Comparison of ENCODE assay signal across 11 cellular contexts in the genomic region with DNA sequence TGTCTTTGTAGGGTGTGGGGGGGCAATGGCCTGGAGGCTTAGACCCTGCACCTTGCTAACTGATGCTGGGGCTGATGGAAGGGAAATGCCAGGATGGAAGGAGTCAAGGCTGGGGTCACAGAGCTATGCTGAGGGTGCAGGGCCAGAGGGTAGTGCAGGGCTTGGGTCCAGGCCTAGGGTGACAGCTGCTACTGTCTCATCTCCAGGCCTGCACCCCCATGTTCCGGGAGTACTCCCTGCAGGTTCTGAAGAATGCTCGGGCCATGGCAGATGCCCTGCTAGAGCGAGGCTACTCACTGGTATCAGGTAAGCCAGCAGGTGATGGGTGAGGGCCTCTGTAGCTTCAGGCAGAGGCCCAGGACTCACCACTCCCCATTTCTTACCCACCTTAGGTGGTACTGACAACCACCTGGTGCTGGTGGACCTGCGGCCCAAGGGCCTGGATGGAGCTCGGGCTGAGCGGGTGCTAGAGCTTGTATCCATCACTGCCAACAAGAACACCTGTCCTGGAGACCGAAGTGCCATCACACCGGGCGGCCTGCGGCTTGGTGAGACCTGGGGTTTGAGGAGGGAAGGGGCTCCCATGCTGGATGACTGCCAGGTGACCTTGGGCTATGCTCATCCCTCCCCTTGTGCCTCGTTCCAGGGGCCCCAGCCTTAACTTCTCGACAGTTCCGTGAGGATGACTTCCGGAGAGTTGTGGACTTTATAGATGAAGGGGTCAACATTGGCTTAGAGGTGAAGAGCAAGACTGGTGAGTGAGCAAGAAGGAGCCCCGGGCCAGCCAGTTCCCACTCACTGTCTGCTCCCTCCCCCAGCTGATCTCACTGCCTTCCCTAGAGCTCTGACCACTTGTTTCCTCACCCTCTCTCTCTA. TPM values are rescaled to one million over a fixed set of nuclear protein-coding genes. Genes with fewer than 3 reads are reported as not detected.
DNase-seq lines count a peak whose midpoint lies in the region; ATAC-seq, FAIRE-seq and TF ChIP-seq lines count a peak whose summit lies in the region.
"Had no signal": no experiment of that assay in that cellular context is flagged by ENCODE, and none has a peak within 500 bp of the region (broad histone marks: within the 10 kb centered on the region; RNA-seq: fewer than 3 reads in every experiment).

No MANE protein-coding gene starts in this region.

- BruUV-seq in GM12878 (replicated peaks; lab: Mats Ljungman, UMichigan), result no TSS peak

- H2AFZ ChIP-seq in GM12878 (ENCODE audit: control insufficient read depth, low read depth, low read length), result no peak overlapping the region

- RAD21 ChIA-PET in GM12878 (lab: Charles Lee; ENCODE audit: unreplicated experiment), result no interaction called here

- H3K4me1 ChIP-seq in GM12878 (ENCODE audit: control insufficient read depth, insufficient read depth, low read length), result peaks cover 28% of the 10 kb centered on the region
- peaks cover 59% of the 10 kb centered on the region for H3K4me1 ChIP-seq in vagina
- peaks cover 70% of the 10 kb centered on the region for H3K4me1 ChIP-seq in CD4-positive, alpha-beta memory T cell (ENCODE audit: insufficient read depth, low read length)

- in situ Hi-C loops in GM12878 (cut with MboI), result no loop called here

- no peak overlapping the region for H3K4me3 ChIP-seq in GM12878
- H3K4me3 ChIP-seq in vagina, result no peak overlapping the region
- H3K4me3 ChIP-seq in CD4-positive, alpha-beta memory T cell (ENCODE audit: low read length in 2 of 2), result no peak overlapping the region
- H3K4me3 ChIP-seq: A549 had no signal

- no peak overlapping the region for H3K4me3 Mint-ChIP-seq in activated naive CD4-positive, alpha-beta T cell treated with anti-CD3 and anti-CD28 coated beads, Interleukin-2, amount 50 U/mL, for 24 hours
- no peak overlapping the region for H3K4me3 Mint-ChIP-seq in activated naive CD4-positive, alpha-beta T cell treated with anti-CD3 and anti-CD28 coated beads, Interleukin-2, amount 10 ng/mL, durations not matched to agents 7 days and 5 days
- H3K4me3 Mint-ChIP-seq in CD4-positive, alpha-beta memory T cell, result peak overlapping the region in 1 of 8 donors; percentile 49
- H3K4me3 Mint-ChIP-seq in activated T-helper 2 cell treated with anti-CD3 and anti-CD28 coated beads, Interferon-gamma antibody, Interleukin-2, Interleukin-4, amounts not matched to agents 10 μg/mL and 5 μg/mL and 100 μg/mL, durations not matched to agents 14 hours and 24 hours and 36 hours (ENCODE audit: low read depth), result no peak overlapping the region
- H3K4me3 Mint-ChIP-seq: natural killer cell had no signal

- H3K27ac Mint-ChIP-seq in activated naive CD4-positive, alpha-beta T cell treated with anti-CD3 and anti-CD28 coated beads, Interleukin-2, amount 50 U/mL, for 24 hours, result peak overlapping the region; percentile 35
- H3K27ac Mint-ChIP-seq in activated naive CD4-positive, alpha-beta T cell treated with anti-CD3 and anti-CD28 coated beads, Interleukin-2, amount 10 ng/mL, durations not matched to agents 7 days and 5 days, result no peak overlapping the region
- peak overlapping the region in 2 of 7 donors; percentile 27 to 55 for H3K27ac Mint-ChIP-seq in CD4-positive, alpha-beta memory T cell
- no peak overlapping the region for H3K27ac Mint-ChIP-seq in activated T-helper 2 cell treated with anti-CD3 and anti-CD28 coated beads, Interferon-gamma antibody, Interleukin-2, Interleukin-4, amounts not matched to agents 10 μg/mL and 5 μg/mL and 100 μg/mL, durations not matched to agents 14 hours and 24 hours and 36 hours
- H3K27ac Mint-ChIP-seq: natural killer cell had no signal

- SMC1A ChIA-PET in GM12878 (lab: Charles Lee; ENCODE audit: uncharacterized antibody, unreplicated experiment), result interaction anchor here (1.0 kb wide), 1 partner anchor 20 kb away, joined by 3 read pairs; no protein-coding TSS in a partner anchor

- no peak overlapping the region for H3K27ac ChIP-seq in GM12878 (ENCODE audit: control insufficient read depth, insufficient read depth)
- peak overlapping the region; percentile 72 for H3K27ac ChIP-seq in vagina
- H3K27ac ChIP-seq in CD4-positive, alpha-beta memory T cell (ENCODE audit: low read depth, low read length), result no peak overlapping the region
- H3K27ac ChIP-seq: A549 had no signal

- H3K27me3 ChIP-seq in GM12878 (replicated peaks in 1 of 2; ENCODE audit: control insufficient read depth in 2 of 2, insufficient read depth in 2 of 2, low read length in 1 of 2), result peaks cover 0 to 3% of the 10 kb centered on the region in 2 experiments; a peak in 1 of 4 replicates
- H3K27me3 ChIP-seq in vagina, result no peaks in the 10 kb centered on the region
- H3K27me3 ChIP-seq in CD4-positive, alpha-beta memory T cell (ENCODE audit: insufficient read depth, low read length), result peaks cover 19% of the 10 kb centered on the region

- peaks cover 44% of the 10 kb centered on the region for H3K4me1 Mint-ChIP-seq in activated naive CD4-positive, alpha-beta T cell treated with anti-CD3 and anti-CD28 coated beads, Interleukin-2, amount 50 U/mL, for 24 hours
- peaks cover 79% of the 10 kb centered on the region for H3K4me1 Mint-ChIP-seq in activated naive CD4-positive, alpha-beta T cell treated with anti-CD3 and anti-CD28 coated beads, Interleukin-2, amount 10 ng/mL, durations not matched to agents 7 days and 5 days
- H3K4me1 Mint-ChIP-seq in CD4-positive, alpha-beta memory T cell, result peaks cover 28 to 65% (median 46%) of the 10 kb centered on the region in 4 donors
- peaks cover 29% of the 10 kb centered on the region for H3K4me1 Mint-ChIP-seq in activated T-helper 2 cell treated with anti-CD3 and anti-CD28 coated beads, Interferon-gamma antibody, Interleukin-2, Interleukin-4, amounts not matched to agents 10 μg/mL and 5 μg/mL and 100 μg/mL, durations not matched to agents 14 hours and 24 hours and 36 hours (ENCODE audit: low read depth)

- no peak for TF ChIP-seq RAD21 in GM12878 (IDR thresholded peaks at IDR 0.05; ENCODE audit: insufficient read depth, low read depth, low read length)

- no peaks in the 10 kb centered on the region for H4K20me1 ChIP-seq in GM12878 (ENCODE audit: control insufficient read depth, insufficient read depth)

- H3K4me2 ChIP-seq in GM12878 (ENCODE audit: control insufficient read depth, insufficient read depth), result no peak overlapping the region; the same call in 1 of the 2 replicates
- H3K4me2 ChIP-seq: A549 had no signal

- ATAC-seq in GM12878, result no peak
- ATAC-seq: A549, natural killer cell had no signal

- WGBS in GM12878 (ENCODE audit: insufficient coverage, insufficient replicate concordance, low lambda C conversion rate, missing lambda C conversion rate), result 96% methylated on average over 15 of the region's 15 CpGs

- CTCF ChIA-PET in activated naive CD4-positive, alpha-beta T cell treated with anti-CD3 and anti-CD28 coated beads, Interleukin-2, amount 10 ng/mL, durations not matched to agents 7 days and 5 days (lab: Charles Lee), result interaction anchor here (0.9 to 13.5 kb wide), 4 partner anchors 7 to 20 kb away, joined by 3 to 281 read pairs (median 60); a partner anchor contains a TSS
- CTCF ChIA-PET in GM12878 (lab: Yijun Ruan, JAX), result interaction anchor here (1.4 to 1.9 kb wide), 2 partner anchors 9 to 19 kb away, joined by 6 to 13 read pairs; no protein-coding TSS in a partner anchor
- CTCF ChIA-PET in CD4-positive, alpha-beta memory T cell (lab: Charles Lee; ENCODE audit: partially characterized antibody), result interaction anchor here (0.6 to 12.3 kb wide), 4 partner anchors 10 to 138 kb away, joined by 4 to 157 read pairs (median 4); a partner anchor contains a TSS

- no peaks in the 10 kb centered on the region for H3K9me3 Mint-ChIP-seq in activated naive CD4-positive, alpha-beta T cell treated with anti-CD3 and anti-CD28 coated beads, Interleukin-2, amount 50 U/mL, for 24 hours
- no peaks in the 10 kb centered on the region for H3K9me3 Mint-ChIP-seq in activated naive CD4-positive, alpha-beta T cell treated with anti-CD3 and anti-CD28 coated beads, Interleukin-2, amount 10 ng/mL, durations not matched to agents 7 days and 5 days
- no peaks in the 10 kb centered on the region for H3K9me3 Mint-ChIP-seq in CD4-positive, alpha-beta memory T cell
- H3K9me3 Mint-ChIP-seq in activated T-helper 2 cell treated with anti-CD3 and anti-CD28 coated beads, Interferon-gamma antibody, Interleukin-2, Interleukin-4, amounts not matched to agents 10 μg/mL and 5 μg/mL and 100 μg/mL, durations not matched to agents 14 hours and 24 hours and 36 hours, result no peaks in the 10 kb centered on the region
- H3K9me3 Mint-ChIP-seq: natural killer cell had no signal

- no peak for FAIRE-seq in GM12878 (lab: Jason Lieb, UNC)
- FAIRE-seq: A549 had no signal

- no peaks in the 10 kb centered on the region for H3K9me3 ChIP-seq in GM12878 (replicated peaks; ENCODE audit: control insufficient read depth, insufficient read depth, low read length)
- no peaks in the 10 kb centered on the region for H3K9me3 ChIP-seq in vagina
- no peaks in the 10 kb centered on the region for H3K9me3 ChIP-seq in CD4-positive, alpha-beta memory T cell (ENCODE audit: control insufficient read depth in 1 of 2, low read length in 2 of 2)
- H3K9me3 ChIP-seq: A549 had no signal

- TF ChIP-seq EP300 in GM12878 (IDR thresholded peaks at IDR 0.05; ENCODE audit: borderline replicate concordance in 1 of 2, control insufficient read depth in 1 of 2, low read depth in 2 of 2, low read length in 2 of 2), result no peak

- POLR2A ChIA-PET in GM12878 (lab: Charles Lee), result interaction anchor here (0.6 to 1.1 kb wide), 2 partner anchors 10 to 605 kb away, joined by 3 read pairs; no protein-coding TSS in a partner anchor
- POLR2A ChIA-PET in CD4-positive, alpha-beta memory T cell (lab: Charles Lee; ENCODE audit: partially characterized antibody), result no interaction called here

- H3K36me3 ChIP-seq in GM12878 (ENCODE audit: control insufficient read depth in 2 of 2, insufficient read depth in 2 of 2, low read length in 1 of 2), result peaks cover 23 to 28% of the 10 kb centered on the region in 2 experiments
- peaks cover 0 to 32% of the 10 kb centered on the region in 2 donors for H3K36me3 ChIP-seq in vagina
- peaks cover 28% of the 10 kb centered on the region for H3K36me3 ChIP-seq in CD4-positive, alpha-beta memory T cell (ENCODE audit: insufficient read depth, low read length)

- H3K36me3 Mint-ChIP-seq in activated naive CD4-positive, alpha-beta T cell treated with anti-CD3 and anti-CD28 coated beads, Interleukin-2, amount 50 U/mL, for 24 hours, result peaks cover 21% of the 10 kb centered on the region
- peaks cover 54% of the 10 kb centered on the region for H3K36me3 Mint-ChIP-seq in activated naive CD4-positive, alpha-beta T cell treated with anti-CD3 and anti-CD28 coated beads, Interleukin-2, amount 10 ng/mL, durations not matched to agents 7 days and 5 days
- H3K36me3 Mint-ChIP-seq in CD4-positive, alpha-beta memory T cell, result peaks cover 29 to 47% of the 10 kb centered on the region in 2 donors
- H3K36me3 Mint-ChIP-seq in activated T-helper 2 cell treated with anti-CD3 and anti-CD28 coated beads, Interferon-gamma antibody, Interleukin-2, Interleukin-4, amounts not matched to agents 10 μg/mL and 5 μg/mL and 100 μg/mL, durations not matched to agents 14 hours and 24 hours and 36 hours (ENCODE audit: low read depth), result peaks cover 69% of the 10 kb centered on the region

- H3K79me2 ChIP-seq in GM12878 (ENCODE audit: control insufficient read depth, insufficient read depth, low read length), result peaks cover 22% of the 10 kb centered on the region

- no peak overlapping the region for H3K9ac ChIP-seq in GM12878 (ENCODE audit: control insufficient read depth, insufficient read depth, low read length)

- TF ChIP-seq POLR2A in GM12878 (IDR thresholded peaks at IDR 0.05; ENCODE audit: low read depth, low read length), result peak; percentile 49
- no peak for TF ChIP-seq POLR2A in vagina (IDR thresholded peaks at IDR 0.05)

- no peak for DNase-seq in activated naive CD4-positive, alpha-beta T cell treated with anti-CD3 and anti-CD28 coated beads, Interleukin-2, amount 10 ng/mL, durations not matched to agents 7 days and 5 days
- DNase-seq in GM12878 (ENCODE audit: low read depth, low spot score) (no peak), iris pigment epithelial cell (ENCODE audit: low read depth) (peak; percentile 87), vagina (ENCODE audit: extremely low spot score in 2 of 2) (no peak)
- DNase-seq in CD4-positive, alpha-beta memory T cell, result no peak
- DNase-seq in activated T-helper 2 cell treated with anti-CD3 and anti-CD28 coated beads, Interferon-gamma antibody, Interleukin-2, Interleukin-4, amounts not matched to agents 10 μg/mL and 5 μg/mL and 100 μg/mL, durations not matched to agents 14 hours and 24 hours and 36 hours (ENCODE audit: low spot score), result no peak
- DNase-seq in activated CD4-positive, alpha-beta T cell treated with anti-CD3 and anti-CD28 coated beads for 1 hour, result no peak
- DNase-seq: natural killer cell, NCI-H1930 had no signal

- intact Hi-C loops in GM12878 (cut with micrococcal nuclease; ENCODE audit: unreplicated experiment) (no loop called here), vagina (cut with DNase I) (no loop called here)
- intact Hi-C loops in CD4-positive, alpha-beta memory T cell (cut with micrococcal nuclease), result loop anchor here (10.0 kb wide), 2 partner anchors 479 to 599 kb away; a partner anchor contains a TSS
- intact Hi-C loops in activated T-helper 2 cell treated with anti-CD3 and anti-CD28 coated beads, Interferon-gamma antibody, Interleukin-2, Interleukin-4, amounts not matched to agents 10 μg/mL and 5 μg/mL and 100 μg/mL, durations not matched to agents 14 hours and 24 hours and 36 hours (cut with micrococcal nuclease), result no loop called here

- peaks cover 10% of the 10 kb centered on the region for H3K27me3 Mint-ChIP-seq in activated naive CD4-positive, alpha-beta T cell treated with anti-CD3 and anti-CD28 coated beads, Interleukin-2, amount 50 U/mL, for 24 hours
- H3K27me3 Mint-ChIP-seq in activated naive CD4-positive, alpha-beta T cell treated with anti-CD3 and anti-CD28 coated beads, Interleukin-2, amount 10 ng/mL, durations not matched to agents 7 days and 5 days, result peaks cover 36% of the 10 kb centered on the region
- peaks cover 9 to 16% of the 10 kb centered on the region in 2 donors for H3K27me3 Mint-ChIP-seq in CD4-positive, alpha-beta memory T cell
- H3K27me3 Mint-ChIP-seq in activated T-helper 2 cell treated with anti-CD3 and anti-CD28 coated beads, Interferon-gamma antibody, Interleukin-2, Interleukin-4, amounts not matched to agents 10 μg/mL and 5 μg/mL and 100 μg/mL, durations not matched to agents 14 hours and 24 hours and 36 hours (ENCODE audit: low read depth), result peaks cover 14% of the 10 kb centered on the region

- TF ChIP-seq CTCF in GM12878 (IDR thresholded peaks at IDR 0.05 in 2 of 3, conservative IDR thresholded peaks at IDR 0.05 in 1 of 3; ENCODE audit: control insufficient read depth in 2 of 3, extremely low read depth in 1 of 3, insufficient read depth in 1 of 3, low read depth in 3 of 3, low read length in 3 of 3), result no peak
- TF ChIP-seq CTCF in vagina (IDR thresholded peaks at IDR 0.05), result no peak

RNA-seq across cellular contexts. Expression of a gene that starts 4.1 kb away (rescaled TPM):
- 103 and 117 TPM in 2 replicates for total RNA-seq in GM12878 (2013; cell fraction: nucleolus; rRNA removed)
- 247 and 292 TPM in 2 replicates for total RNA-seq in GM12878 (2014; rRNA removed)
- total RNA-seq in GM12878 (2014; rRNA removed; fragmentation: Illumina TruSeq; extraction: Trizol), result 147 and 158 TPM in 2 replicates
- 288 and 297 TPM in 2 replicates for total RNA-seq in GM12878 (2021)
- 113 TPM for polyA plus RNA-seq in GM12878 (2011; ENCODE audit: low read depth)
- 93.5 and 253 TPM in 2 replicates for polyA plus RNA-seq in GM12878 (2011; rRNA removed)
- 380 and 408 TPM in 2 replicates for polyA plus RNA-seq in GM12878 (2011; cell fraction: cytosol; rRNA removed)
- polyA plus RNA-seq in GM12878 (2011; cell fraction: nucleus; rRNA removed), result 498 and 628 TPM in 2 replicates
- 207 and 235 TPM in 2 replicates for polyA plus RNA-seq in GM12878 (2012)
- polyA plus RNA-seq in GM12878 (2014; fragmentation: Illumina TruSeq; extraction: Trizol), result 96.4 and 282 TPM in 2 replicates
- polyA plus RNA-seq in GM12878 (2014; fragmentation: Nextera tagmentation; extraction: Ambion mirVana), result 10 to 100 TPM; 57.0 to 65.6 TPM
- 193 and 221 TPM in 2 replicates for polyA plus RNA-seq in GM12878 (2014; rRNA removed)
- polyA plus RNA-seq in GM12878 (2016; fragmentation: Nextera tagmentation; extraction: Ambion mirVana), result 100 to 1,000 TPM; 153 to 178 TPM
- 217 and 275 TPM in 2 replicates for polyA minus RNA-seq in GM12878 (2011; rRNA and poly(A)+ RNA removed)
- polyA minus RNA-seq in GM12878 (2011; cell fraction: cytosol; rRNA and poly(A)+ RNA removed), result 110 and 146 TPM in 2 replicates
- polyA minus RNA-seq in GM12878 (2011; cell fraction: nucleus; rRNA and poly(A)+ RNA removed), result 118 and 173 TPM in 2 replicates
- total RNA-seq in vagina, result 54.0 TPM
- total RNA-seq in CD4-positive, alpha-beta memory T cell, result 10 to 100 TPM; 39.8 to 46.1 TPM
- 10 to 100 TPM; 42.1 to 44.3 TPM for polyA plus RNA-seq in CD4-positive, alpha-beta memory T cell
- 295 and 307 TPM in 2 replicates for total RNA-seq in activated T-helper 2 cell treated with anti-CD3 and anti-CD28 coated beads, Interferon-gamma antibody, Interleukin-2, Interleukin-4, amounts not matched to agents 10 μg/mL and 5 μg/mL and 100 μg/mL, durations not matched to agents 14 hours and 24 hours and 36 hours

RNA-seq across cellular contexts. Expression of a gene that starts 17.0 kb away (rescaled TPM):
- 0.48 TPM in 1 of 2 replicates, not detected in the other for total RNA-seq in GM12878 (2013; cell fraction: nucleolus; rRNA removed)
- not detected in 2 replicates for total RNA-seq in GM12878 (2014; rRNA removed)
- not detected in 2 replicates for total RNA-seq in GM12878 (2014; rRNA removed; fragmentation: Illumina TruSeq; extraction: Trizol)
- 0.19 and 0.26 TPM in 2 replicates for total RNA-seq in GM12878 (2021)
- polyA plus RNA-seq in GM12878 (2011; ENCODE audit: low read depth), result not detected
- polyA plus RNA-seq in GM12878 (2011; rRNA removed), result not detected in 2 replicates
- 0.12 TPM in 1 of 2 replicates, not detected in the other for polyA plus RNA-seq in GM12878 (2011; cell fraction: cytosol; rRNA removed)
- 0.29 and 0.58 TPM in 2 replicates for polyA plus RNA-seq in GM12878 (2011; cell fraction: nucleus; rRNA removed)
- 0.46 and 0.54 TPM in 2 replicates for polyA plus RNA-seq in GM12878 (2012)
- 0.03 TPM in 1 of 2 replicates, not detected in the other for polyA plus RNA-seq in GM12878 (2014; fragmentation: Illumina TruSeq; extraction: Trizol)
- not detected for polyA plus RNA-seq in GM12878 (2014; fragmentation: Nextera tagmentation; extraction: Ambion mirVana)
- polyA plus RNA-seq in GM12878 (2014; rRNA removed), result not detected in 2 replicates
- not detected for polyA plus RNA-seq in GM12878 (2016; fragmentation: Nextera tagmentation; extraction: Ambion mirVana)
- polyA minus RNA-seq in GM12878 (2011; rRNA and poly(A)+ RNA removed), result not detected in 2 replicates
- polyA minus RNA-seq in GM12878 (2011; cell fraction: cytosol; rRNA and poly(A)+ RNA removed), result not detected in 2 replicates
- polyA minus RNA-seq in GM12878 (2011; cell fraction: nucleus; rRNA and poly(A)+ RNA removed), result not detected in 2 replicates
- 3.2 TPM for total RNA-seq in vagina
- not detected for total RNA-seq in CD4-positive, alpha-beta memory T cell
- polyA plus RNA-seq in CD4-positive, alpha-beta memory T cell, result not detected
- total RNA-seq in activated T-helper 2 cell treated with anti-CD3 and anti-CD28 coated beads, Interferon-gamma antibody, Interleukin-2, Interleukin-4, amounts not matched to agents 10 μg/mL and 5 μg/mL and 100 μg/mL, durations not matched to agents 14 hours and 24 hours and 36 hours, result 0.82 and 0.90 TPM in 2 replicates

RNA-seq across cellular contexts. Expression of a gene that starts 17.4 kb away (rescaled TPM):
- 3.2 and 4.8 TPM in 2 replicates for total RNA-seq in GM12878 (2013; cell fraction: nucleolus; rRNA removed)
- total RNA-seq in GM12878 (2014; rRNA removed) (2.7 and 3.6 TPM in 2 replicates), GM12878 (2014; rRNA removed; fragmentation: Illumina TruSeq; extraction: Trizol) (3.3 and 4.0 TPM in 2 replicates), GM12878 (2021) (5.5 and 5.7 TPM in 2 replicates), vagina (0.74 TPM)
- 3.8 TPM for polyA plus RNA-seq in GM12878 (2011; ENCODE audit: low read depth)
- polyA plus RNA-seq in GM12878 (2011; rRNA removed) (8.8 and 10.4 TPM in 2 replicates), GM12878 (2014; fragmentation: Illumina TruSeq; extraction: Trizol) (9.8 and 9.9 TPM in 2 replicates), GM12878 (2014; fragmentation: Nextera tagmentation; extraction: Ambion mirVana) (under 1 TPM; 0.49 to 0.55 TPM), GM12878 (2014; rRNA removed) (8.3 and 9.4 TPM in 2 replicates), GM12878 (2016; fragmentation: Nextera tagmentation; extraction: Ambion mirVana) (1 to 10 TPM; 1.7 to 2.1 TPM)
- 7.2 and 7.5 TPM in 2 replicates for polyA plus RNA-seq in GM12878 (2011; cell fraction: cytosol; rRNA removed)
- 9.9 and 11.7 TPM in 2 replicates for polyA plus RNA-seq in GM12878 (2011; cell fraction: nucleus; rRNA removed)
- 6.6 and 7.7 TPM in 2 replicates for polyA plus RNA-seq in GM12878 (2012)
- polyA minus RNA-seq in GM12878 (2011; rRNA and poly(A)+ RNA removed), result 4.6 and 5.5 TPM in 2 replicates
- 3.5 and 3.9 TPM in 2 replicates for polyA minus RNA-seq in GM12878 (2011; cell fraction: cytosol; rRNA and poly(A)+ RNA removed)
- polyA minus RNA-seq in GM12878 (2011; cell fraction: nucleus; rRNA and poly(A)+ RNA removed), result 2.2 and 2.3 TPM in 2 replicates
- 1 to 10 TPM; 2.7 to 3.0 TPM for total RNA-seq in CD4-positive, alpha-beta memory T cell
- under 1 TPM in 1 of 2 donors, not detected in 1; 0.61 TPM for polyA plus RNA-seq in CD4-positive, alpha-beta memory T cell
- 5.6 and 6.1 TPM in 2 replicates for total RNA-seq in activated T-helper 2 cell treated with anti-CD3 and anti-CD28 coated beads, Interferon-gamma antibody, Interleukin-2, Interleukin-4, amounts not matched to agents 10 μg/mL and 5 μg/mL and 100 μg/mL, durations not matched to agents 14 hours and 24 hours and 36 hours
